8 cellular contexts compared by ENCODE assay signal in the genomic region with DNA sequence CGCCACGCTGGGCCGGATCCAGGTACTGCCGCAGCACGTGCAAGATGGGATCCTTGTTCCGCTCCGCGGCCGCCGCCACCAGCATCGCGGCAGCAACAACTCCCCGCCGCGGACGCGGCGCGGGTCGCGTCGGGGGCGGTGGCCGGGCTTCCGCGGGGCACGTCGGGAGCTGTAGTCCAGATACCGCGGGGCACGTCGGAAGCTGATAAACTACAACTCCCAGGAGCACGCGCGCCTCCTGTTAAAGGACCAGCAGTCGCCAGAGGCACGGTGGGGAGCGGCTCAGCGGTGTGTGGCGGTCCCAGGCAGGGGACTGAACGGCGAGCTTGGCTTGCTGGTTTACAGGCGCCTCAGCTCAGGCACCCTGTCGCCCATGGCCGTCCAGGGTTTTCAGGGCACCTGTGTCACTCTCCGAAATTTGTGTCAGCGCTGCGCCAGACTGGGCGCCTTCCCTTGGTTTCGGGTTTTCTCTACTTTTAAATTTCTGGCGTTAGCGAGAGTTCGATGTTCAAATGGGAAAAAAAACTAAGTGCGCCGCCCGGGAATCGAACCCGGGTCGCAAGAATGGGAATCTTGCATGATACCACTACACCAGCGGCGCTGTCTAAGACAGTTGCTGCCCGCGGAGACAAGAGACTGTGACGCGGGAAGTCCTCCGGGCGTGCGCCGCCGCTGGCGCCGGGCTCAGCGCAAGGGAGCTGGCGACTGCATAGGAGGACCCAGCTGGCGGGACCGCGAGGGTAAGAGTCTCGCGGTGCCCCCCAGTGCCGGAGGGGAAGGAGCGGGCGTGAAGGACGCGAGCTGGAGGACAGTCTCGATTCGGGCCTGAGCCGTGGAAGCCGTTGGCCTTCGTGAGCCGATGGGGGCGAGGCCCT. TPM values are rescaled to one million over a fixed set of nuclear protein-coding genes. Genes with fewer than 3 reads are reported as not detected.
A peak's percentile ranks its signal among the peaks of the same experiment; 100 is the strongest.
DNase-seq lines count a peak whose midpoint lies in the region; FAIRE-seq and TF ChIP-seq lines count a peak whose summit lies in the region.

A gene (minus strand): TSS at position 100 of the 875 bp plus-strand sequence. CDS start 15 bp downstream, at position 85.

- H3K4me1 ChIP-seq in neutrophil (ENCODE audit: control insufficient read depth in 1 of 2, insufficient read depth in 1 of 2, low read depth in 1 of 2, low read length in 1 of 2) = peaks cover 19 to 30% of the 10 kb centered on the region in 2 experiments

- H3K27ac ChIP-seq in neutrophil = peak within 1 kb of the TSS; percentile 89

- FAIRE-seq in frontal cortex (lab: Jason Lieb, UNC) = no peak

- no peaks in the 10 kb centered on the region for H3K9me3 ChIP-seq in neutrophil

- DNase-seq in GM04504 (ENCODE audit: low read depth) (peak; percentile 86), HFF-Myc (ENCODE audit: extremely low read depth, low read depth) (no peak), NAMALWA (ENCODE audit: low spot score) (peak; percentile 95), SK-MEL-5 (ENCODE audit: low read depth, low spot score) (peak; percentile 94), frontal cortex (ENCODE audit: low spot score in 2 of 2) (peak; percentile 99 to 100)
- peak; percentile 93 for DNase-seq in activated naive CD4-positive, alpha-beta T cell treated with Interleukin-2 at 50 U/mL for 16 hours

- peaks cover 9% of the 10 kb centered on the region for H3K27me3 ChIP-seq in neutrophil

- H3K4me3 ChIP-seq in HFF-Myc (replicated peaks; ENCODE audit: low read depth, low read length) (peak within 1 kb of the TSS; percentile 87), neutrophil (ENCODE audit: low read depth in 1 of 2, low read length in 1 of 2) (peak within 1 kb of the TSS; percentile 75 to 97)

- TF ChIP-seq CTCF in HFF-Myc (IDR thresholded peaks at IDR 0.05; ENCODE audit: low read depth, low read length, missing control alignments) = no peak
- peak; percentile 67 for TF ChIP-seq CTCF in neutrophil (IDR thresholded peaks at IDR 0.05)
- TF ChIP-seq CTCF in subcutaneous adipose tissue (IDR thresholded peaks at IDR 0.05; ENCODE audit: low read depth) = no peak

- H3K36me3 ChIP-seq in neutrophil = peaks cover 8% of the 10 kb centered on the region

- in situ Hi-C loops in SK-MEL-5 (cut with HindIII; ENCODE audit: low pct_unique_long_range_greater_than_20kb, low sequenced_read_pairs) = no loop called here

RNA-seq across cellular contexts. Expression of the gene that starts here (rescaled TPM):
- 54.3 and 57.4 TPM in 2 replicates for total RNA-seq in SK-MEL-5 (2014; rRNA removed; shearing (Covaris generic))
- 131 and 137 TPM in 2 replicates for polyA plus RNA-seq in SK-MEL-5 (2015; cell fraction: cytosol; rRNA removed)
- 129 and 139 TPM in 2 replicates for polyA plus RNA-seq in SK-MEL-5 (2015; cell fraction: nucleus; rRNA removed)
- 31.8 TPM for total RNA-seq in frontal cortex
- total RNA-seq in subcutaneous adipose tissue = 100 to 1,000 TPM in 3 of 4 donors, 10 to 100 TPM in 1; 72.2 to 199 (median 117) TPM
